26 cellular contexts compared by ENCODE assay signal in genomic region chr6:43919774-43920173, GRCh38.
DNase-seq lines count a peak whose midpoint lies in the region; ATAC-seq, FAIRE-seq and TF ChIP-seq lines count a peak whose summit lies in the region.
"Had no signal": no experiment of that assay in that cellular context is flagged by ENCODE, and none has a peak within 500 bp of the region (broad histone marks: within the 10 kb centered on the region; RNA-seq: fewer than 3 reads in every experiment).

No MANE protein-coding gene starts in this region.

- no peaks in the 10 kb centered on the region for H3K27me3 ChIP-seq in HepG2 (ENCODE audit: control insufficient read depth in 1 of 2, insufficient read depth in 2 of 2, low read length in 2 of 2)
- H3K27me3 ChIP-seq in right lobe of liver: no peaks in the 10 kb centered on the region
- H3K27me3 ChIP-seq: BE2C, BLaER1 had no signal

- TF ChIP-seq CTCF in HepG2 (CRISPR knock-in tag; IDR thresholded peaks at IDR 0.05) (no peak), right lobe of liver (IDR thresholded peaks at IDR 0.05) (no peak), Calu3 (IDR thresholded peaks at IDR 0.05; ENCODE audit: unreplicated experiment) (no peak), WTC11 (IDR thresholded peaks at IDR 0.05) (no peak)

- BruUV-seq in HepG2 (replicated peaks; lab: Mats Ljungman, UMichigan): no TSS peak
- no TSS peak for BruUV-seq in Calu3 (replicated peaks; lab: Mats Ljungman, UMichigan)

- no peak for TF ChIP-seq RAD21 in HepG2 (CRISPR knock-in tag; IDR thresholded peaks at IDR 0.05)

- H3K79me2 ChIP-seq in HepG2 (ENCODE audit: insufficient read depth, low read length): no peaks in the 10 kb centered on the region

- CTCF ChIA-PET in HepG2 (lab: Yijun Ruan, JAX; ENCODE audit: low intra/inter-chr PET ratio, low total read pairs) (no interaction called here), Calu3 (lab: Charles Lee) (no interaction called here), WTC11 (lab: Charles Lee) (no interaction called here)

- no peaks in the 10 kb centered on the region for H4K20me1 ChIP-seq in HepG2 (ENCODE audit: insufficient read depth, low read length)

- in situ Hi-C loops in HepG2 (cut with HindIII; ENCODE audit: extremely low pct_ligation_motif_present, low pct_unique_long_range_greater_than_20kb): no loop called here

- H3K4me3 Mint-ChIP-seq in Calu3 (ENCODE audit: low read depth, unreplicated experiment): no peak overlapping the region
- H3K4me3 Mint-ChIP-seq in WTC11: no peak overlapping the region
- H3K4me3 Mint-ChIP-seq: CD14-positive monocyte; CD4-positive, alpha-beta T cell; CD8-positive, alpha-beta T cell had no signal

- H3K27ac ChIP-seq in HepG2 (ENCODE audit: extremely low read length, insufficient read depth, low read length) (no peak overlapping the region), right lobe of liver (peak overlapping the region in 1 of 3 donors; percentile 74)
- H3K27ac ChIP-seq: BLaER1 had no signal

- H2AFZ ChIP-seq in HepG2 (ENCODE audit: low read length): no peak overlapping the region

- H3K36me3 ChIP-seq in HepG2 (replicated peaks in 1 of 2; ENCODE audit: control insufficient read depth in 1 of 2, insufficient read depth in 2 of 2, low read length in 2 of 2): no peaks in the 10 kb centered on the region
- H3K36me3 ChIP-seq in right lobe of liver: no peaks in the 10 kb centered on the region
- H3K36me3 ChIP-seq: BE2C, BLaER1 had no signal

- 82% methylated on average over 2 of the region's 2 CpGs for WGBS in HepG2 (ENCODE audit: low lambda C conversion rate)
- 53% methylated on average over 2 of the region's 2 CpGs for WGBS in right lobe of liver (ENCODE audit: insufficient coverage, low coverage, low lambda C conversion rate, missing lambda C conversion rate)

- peaks cover 15% of the 10 kb centered on the region for H3K36me3 Mint-ChIP-seq in Calu3 (ENCODE audit: insufficient read depth, unreplicated experiment)
- H3K36me3 Mint-ChIP-seq in WTC11: no peaks in the 10 kb centered on the region
- H3K36me3 Mint-ChIP-seq: CD14-positive monocyte; CD8-positive, alpha-beta T cell had no signal

- no peak overlapping the region for H3K9ac ChIP-seq in HepG2 (ENCODE audit: insufficient read depth, low read depth, low read length)
- H3K9ac ChIP-seq: BLaER1 had no signal

- H3K9me3 Mint-ChIP-seq in Calu3 (ENCODE audit: low read depth, unreplicated experiment) (no peaks in the 10 kb centered on the region), WTC11 (no peaks in the 10 kb centered on the region)
- H3K9me3 Mint-ChIP-seq: CD4-positive, alpha-beta T cell; CD8-positive, alpha-beta T cell had no signal

- POLR2A ChIA-PET in HepG2 (lab: Yijun Ruan, JAX): no interaction called here
- POLR2A ChIA-PET in WTC11 (lab: Charles Lee): no interaction called here

- H3K4me1 Mint-ChIP-seq in Calu3 (ENCODE audit: low read depth, unreplicated experiment): peaks cover 71% of the 10 kb centered on the region
- H3K4me1 Mint-ChIP-seq in WTC11: no peaks in the 10 kb centered on the region

- TF ChIP-seq POLR2A in HepG2 (IDR thresholded peaks at IDR 0.05; ENCODE audit: insufficient read depth in 1 of 2, low read depth in 2 of 2, low read length in 2 of 2): no peak
- TF ChIP-seq POLR2A in right lobe of liver (IDR thresholded peaks at IDR 0.05): no peak

- no peak for FAIRE-seq in HepG2 (lab: Jason Lieb, UNC)
- FAIRE-seq: A204.1, GM12891, GM19239 had no signal

- no peaks in the 10 kb centered on the region for H3K9me3 ChIP-seq in HepG2 (ENCODE audit: low read length)
- no peaks in the 10 kb centered on the region for H3K9me3 ChIP-seq in right lobe of liver
- H3K9me3 ChIP-seq: BE2C, BLaER1, Caco-2 had no signal

- no peak for ATAC-seq in HepG2
- ATAC-seq in right lobe of liver: no peak
- ATAC-seq in WTC11: no peak
- no peak for ATAC-seq in GM19324 (IDR thresholded peaks at IDR 0.05; ENCODE audit: low FRiP score, unreplicated experiment)
- ATAC-seq: CD8-positive, alpha-beta T cell had no signal

- no peak for DNase-seq in HepG2 (ENCODE audit: low spot score)
- DNase-seq in right lobe of liver: no peak
- DNase-seq in Calu3: no peak
- no peak for DNase-seq in WTC11 (ENCODE audit: low spot score)
- DNase-seq in ecto neural progenitor cell (ENCODE audit: low spot score): no peak
- DNase-seq in LoVo (ENCODE audit: low spot score): no peak
- DNase-seq: 8988T; ACHN; BE2C; C1 segment of cervical spinal cord; Caco-2; CD4-positive, alpha-beta T cell; CD8-positive, alpha-beta T cell; DMS 273 treated with DMSO at 0.1 percent for 48 hours; DMS153; DMS53; DMS79; DND-41; EL; GDM1 had no signal

- peak overlapping the region; percentile 12 for H3K27ac Mint-ChIP-seq in Calu3 (ENCODE audit: unreplicated experiment)
- 0 out of 2 replicates have a peak overlapping the region, but pooled peaks have one; percentile 4 for H3K27ac Mint-ChIP-seq in WTC11
- H3K27ac Mint-ChIP-seq: CD4-positive, alpha-beta T cell; CD8-positive, alpha-beta T cell had no signal

- TF ChIP-seq EP300 in HepG2 (IDR thresholded peaks at IDR 0.05; ENCODE audit: low read depth in 2 of 2, low read length in 2 of 2) (no peak), HepG2 (CRISPR knock-in tag; IDR thresholded peaks at IDR 0.05; ENCODE audit: borderline replicate concordance) (no peak)

- H3K4me1 ChIP-seq in HepG2 (ENCODE audit: insufficient read depth, low read length) (peaks cover 74% of the 10 kb centered on the region), right lobe of liver (peaks cover 0 to 76% (median 38%) of the 10 kb centered on the region in 4 donors)

- H3K4me3 ChIP-seq in HepG2 (replicated peaks in 1 of 3; ENCODE audit: insufficient read depth in 1 of 3, low read depth in 2 of 3, low read length in 3 of 3) (no peak overlapping the region), right lobe of liver (no peak overlapping the region)
- H3K4me3 ChIP-seq: BLaER1 had no signal

- H3K27me3 Mint-ChIP-seq in Calu3 (ENCODE audit: unreplicated experiment) (no peaks in the 10 kb centered on the region), WTC11 (ENCODE audit: low read depth) (no peaks in the 10 kb centered on the region)
- H3K27me3 Mint-ChIP-seq: CD4-positive, alpha-beta T cell had no signal

- H3K4me2 ChIP-seq in HepG2 (ENCODE audit: low read depth, low read length): no peak overlapping the region
- H3K4me2 ChIP-seq: BLaER1 had no signal

- intact Hi-C loops in HepG2 (cut with micrococcal nuclease; ENCODE audit: unreplicated experiment): no loop called here
- intact Hi-C loops in right lobe of liver (cut with DNase I): no loop called here
- intact Hi-C loops in Calu3 (cut with micrococcal nuclease; ENCODE audit: unreplicated experiment): no loop called here

TF ChIP-seq in WTC11, 78 proteins besides CTCF, POLR2A, EP300 and RAD21:
- TF ChIP-seq NR2C2 (CRISPR knock-in tag; IDR thresholded peaks at IDR 0.05): no peak
TF ChIP-seq in WTC11: peak in this region for 0.
